8 cellular contexts compared by ENCODE assay signal in the genomic region with DNA sequence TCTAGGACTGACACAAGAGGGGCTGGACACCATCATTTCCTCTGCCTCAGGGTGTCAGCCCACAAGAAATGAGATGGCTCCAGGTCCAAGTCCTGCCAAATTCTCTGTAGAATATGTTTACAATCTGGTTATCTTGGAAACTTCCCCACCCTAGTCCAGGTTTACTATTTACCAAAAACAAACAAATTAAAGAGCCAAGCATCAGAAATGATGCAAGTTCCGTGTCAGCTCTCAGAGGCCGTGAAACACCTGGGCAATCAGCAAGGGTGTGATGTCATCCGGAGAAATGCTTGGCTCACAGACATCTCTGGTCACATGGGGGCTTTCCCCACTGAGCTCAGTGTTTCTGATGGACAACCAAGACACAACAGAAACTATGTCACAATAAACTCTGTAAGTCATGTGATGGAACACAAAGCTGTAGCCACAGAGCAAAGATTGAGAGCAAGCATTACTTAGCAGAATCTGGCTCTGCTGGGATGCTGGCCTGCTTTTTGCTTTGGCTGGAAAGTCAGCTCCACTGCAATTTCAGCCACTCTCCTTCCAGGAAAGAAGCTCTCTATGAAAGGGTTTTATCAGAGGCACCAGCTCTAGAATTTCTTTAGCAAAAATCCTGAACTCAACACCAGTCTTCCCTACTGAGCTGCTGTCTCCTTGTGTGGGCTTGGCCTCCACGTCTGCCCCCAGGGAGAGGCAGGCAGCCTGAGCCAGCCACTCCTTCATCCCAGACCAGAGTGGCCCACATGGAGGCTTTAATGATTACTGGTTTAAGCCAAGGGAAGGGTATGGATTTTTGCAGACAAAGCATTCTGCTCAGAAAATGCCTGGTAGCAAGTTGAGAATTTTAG. TPM values are rescaled to one million over a fixed set of nuclear protein-coding genes. Genes with fewer than 3 reads are reported as not detected.
DNase-seq lines count a peak whose midpoint lies in the region; TF ChIP-seq lines count a peak whose summit lies in the region.

No MANE protein-coding gene starts in this region.

- H3K4me3 ChIP-seq in HEK293 (ENCODE audit: low read depth, low read length) (no peak overlapping the region), cardiac fibroblast (replicated peaks in 1 of 2; ENCODE audit: low read depth in 2 of 2, low read length in 2 of 2) (no peak overlapping the region), mesenchymal stem cell (ENCODE audit: insufficient read depth in 1 of 2, low read depth in 1 of 2, low read length in 2 of 2) (no peak overlapping the region), vagina (no peak overlapping the region)

- no peak overlapping the region for H2BK5ac ChIP-seq in mesenchymal stem cell (ENCODE audit: low read depth, low read length, poor library complexity, severe bottlenecking)

- H3K9me3 ChIP-seq in HEK293 (ENCODE audit: control insufficient read depth, insufficient read depth, low read depth, low read length) = no peaks in the 10 kb centered on the region
- no peaks in the 10 kb centered on the region for H3K9me3 ChIP-seq in mesenchymal stem cell (ENCODE audit: control insufficient read depth, low read length)
- no peaks in the 10 kb centered on the region for H3K9me3 ChIP-seq in vagina

- TF ChIP-seq POLR2A in vagina (IDR thresholded peaks at IDR 0.05) = no peak

- H4K91ac ChIP-seq in mesenchymal stem cell (ENCODE audit: low read length) = no peak overlapping the region

- no peak for TF ChIP-seq CTCF in HEK293 (tag by site-specific recombination; IDR thresholded peaks at IDR 0.05)
- no peak for TF ChIP-seq CTCF in cardiac fibroblast (IDR thresholded peaks at IDR 0.05; ENCODE audit: low read depth, low read length)
- TF ChIP-seq CTCF in vagina (IDR thresholded peaks at IDR 0.05) = no peak

- H3K4ac ChIP-seq in mesenchymal stem cell (ENCODE audit: low read depth in 1 of 2, low read length in 2 of 2) = no peak overlapping the region

- H2AFZ ChIP-seq in mesenchymal stem cell (ENCODE audit: low read depth, low read length) = no peak overlapping the region

- H3K14ac ChIP-seq in mesenchymal stem cell (ENCODE audit: low read length in 2 of 2) = no peak overlapping the region

- peak overlapping the region in 1 of 2 experiments; percentile 16 for H3K18ac ChIP-seq in mesenchymal stem cell (ENCODE audit: low read depth in 1 of 2, low read length in 2 of 2)

- POLR2A ChIA-PET in HEK293 (lab: Yijun Ruan, JAX) = interaction anchor here (1.2 to 3.3 kb wide), 3 partner anchors 25 to 120 kb away, joined by 3 to 33 read pairs (median 5); partner anchors contain the start of gene ATF3

- H3K36me3 ChIP-seq in HEK293 (ENCODE audit: control insufficient read depth in 2 of 2, insufficient read depth in 1 of 2, low read length in 2 of 2) = no peaks in the 10 kb centered on the region
- H3K36me3 ChIP-seq in mesenchymal stem cell (ENCODE audit: control insufficient read depth in 1 of 2, insufficient read depth in 2 of 2, low read depth in 1 of 2, low read length in 2 of 2) = no peaks in the 10 kb centered on the region
- H3K36me3 ChIP-seq in vagina = no peaks in the 10 kb centered on the region

- H3K27me3 ChIP-seq in mesenchymal stem cell (ENCODE audit: control insufficient read depth in 1 of 2, insufficient read depth in 1 of 2, low read length in 2 of 2) (no peaks in the 10 kb centered on the region), vagina (no peaks in the 10 kb centered on the region)

- H2AK5ac ChIP-seq in mesenchymal stem cell (ENCODE audit: low read length, severe bottlenecking) = peak overlapping the region; percentile 14

- H2BK120ac ChIP-seq in mesenchymal stem cell (ENCODE audit: low read depth, low read length) = no peak overlapping the region

- DNase-seq in activated naive CD4-positive, alpha-beta T cell treated with Interleukin-2 at 50 U/mL for 16 hours = peak; percentile 30
- no peak for DNase-seq in activated naive CD4-positive, alpha-beta T cell treated with anti-CD3 and anti-CD28 coated beads, Interleukin-2, amount 50 U/mL, for 16 hours
- DNase-seq in NCI-H2196 treated with DMSO at 0.1 percent for 48 hours (lab: John Stamatoyannopoulos, UW; ENCODE audit: unreplicated experiment) (peak; percentile 76), cardiac fibroblast (ENCODE audit: low read depth in 2 of 2) (peak; percentile 91 to 93), mesenchymal stem cell (peak; percentile 97), vagina (ENCODE audit: extremely low spot score in 2 of 2) (peak in 1 of 2 donors; percentile 95), iPS-NIHi11 (ENCODE audit: low spot score) (no peak)

- CTCF ChIA-PET in HEK293 (lab: Yijun Ruan, JAX) = interaction anchor here (0.6 to 4.4 kb wide), 6 partner anchors 9 to 176 kb away, joined by 3 to 29 read pairs (median 3); no protein-coding TSS in a partner anchor

- H2BK12ac ChIP-seq in mesenchymal stem cell (ENCODE audit: low read length in 2 of 2) = no peak overlapping the region

- no peak overlapping the region for H3K27ac ChIP-seq in HEK293 (ENCODE audit: extremely low read depth, low read depth, low read length)
- H3K27ac ChIP-seq in mesenchymal stem cell (ENCODE audit: low read length, poor library complexity, severe bottlenecking) = peak overlapping the region; percentile 2
- peak overlapping the region; percentile 67 for H3K27ac ChIP-seq in vagina

- no peak overlapping the region for H4K8ac ChIP-seq in mesenchymal stem cell (ENCODE audit: low read length)

- intact Hi-C loops in vagina (cut with DNase I) = no loop called here

- whole genome bisulfite sequencing in mesenchymal stem cell = 72% methylated on average over 4 of the region's 4 CpGs

- no peaks in the 10 kb centered on the region; the same call in 1 of the 2 replicates for H3K4me1 ChIP-seq in HEK293 (ENCODE audit: control insufficient read depth, insufficient read depth, low read length)
- H3K4me1 ChIP-seq in mesenchymal stem cell (ENCODE audit: control insufficient read depth, insufficient read depth, low read depth, low read length) = peaks cover 22% of the 10 kb centered on the region
- peaks cover 10% of the 10 kb centered on the region for H3K4me1 ChIP-seq in vagina

- H3K23ac ChIP-seq in mesenchymal stem cell (ENCODE audit: low read length in 2 of 2) = no peak overlapping the region

- H3K4me2 ChIP-seq in mesenchymal stem cell (ENCODE audit: low read length, poor library complexity, severe bottlenecking) = no peak overlapping the region

- H3K9ac ChIP-seq in mesenchymal stem cell (ENCODE audit: low read length) = peak overlapping the region; percentile 66

- no peaks in the 10 kb centered on the region for H3K79me1 ChIP-seq in mesenchymal stem cell (replicated peaks; ENCODE audit: low read length, poor library complexity, severe bottlenecking)

- no peak overlapping the region for H2BK15ac ChIP-seq in mesenchymal stem cell (ENCODE audit: low read depth, poor library complexity, severe bottlenecking)

TF ChIP-seq in HEK293, 187 proteins besides CTCF, POLR2A, EP300 and RAD21 (continues in another document):
- TF ChIP-seq ZNF202 (tag by site-specific recombination; IDR thresholded peaks at IDR 0.05; ENCODE audit: borderline replicate concordance) (no peak), ZNF510 (tag by site-specific recombination; IDR thresholded peaks at IDR 0.05; ENCODE audit: insufficient replicate concordance) (no peak), PRDM10 (tag by site-specific recombination; IDR thresholded peaks at IDR 0.05) (0 out of 2 replicates have a peak, but pooled peaks have one; percentile 15), SCRT2 (tag by site-specific recombination; IDR thresholded peaks at IDR 0.05) (peak; percentile 33; the same call in 1 of the 2 replicates), ZNF211 (tag by site-specific recombination; IDR thresholded peaks at IDR 0.05; ENCODE audit: low read depth) (no peak), ZNF26 (tag by site-specific recombination; IDR thresholded peaks at IDR 0.05) (no peak)

RNA-seq across cellular contexts. Expression of gene NENF, which starts 55.9 kb away (rescaled TPM):
- 44.7 TPM for polyA plus RNA-seq in mesenchymal stem cell (2013, experiment 1 of 2)
- polyA plus RNA-seq in mesenchymal stem cell (2013, experiment 2 of 2) = 49.2 TPM
- 110 TPM for total RNA-seq in vagina

Comparison
In these comparisons a context has a peak if more than half of its experiments do, and no peak if none do; other contexts are left out.
1. DNase-seq: peak in activated naive CD4-positive, alpha-beta T cell treated with Interleukin-2 at 50 U/mL for 16 hours (single experiment), NCI-H2196 treated with DMSO at 0.1 percent for 48 hours (single experiment), cardiac fibroblast (2 of 2) and mesenchymal stem cell (single experiment); none in activated naive CD4-positive, alpha-beta T cell treated with anti-CD3 and anti-CD28 coated beads, Interleukin-2, amount 50 U/mL, for 16 hours (single experiment) and iPS-NIHi11 (single experiment).